In the genomic region with DNA sequence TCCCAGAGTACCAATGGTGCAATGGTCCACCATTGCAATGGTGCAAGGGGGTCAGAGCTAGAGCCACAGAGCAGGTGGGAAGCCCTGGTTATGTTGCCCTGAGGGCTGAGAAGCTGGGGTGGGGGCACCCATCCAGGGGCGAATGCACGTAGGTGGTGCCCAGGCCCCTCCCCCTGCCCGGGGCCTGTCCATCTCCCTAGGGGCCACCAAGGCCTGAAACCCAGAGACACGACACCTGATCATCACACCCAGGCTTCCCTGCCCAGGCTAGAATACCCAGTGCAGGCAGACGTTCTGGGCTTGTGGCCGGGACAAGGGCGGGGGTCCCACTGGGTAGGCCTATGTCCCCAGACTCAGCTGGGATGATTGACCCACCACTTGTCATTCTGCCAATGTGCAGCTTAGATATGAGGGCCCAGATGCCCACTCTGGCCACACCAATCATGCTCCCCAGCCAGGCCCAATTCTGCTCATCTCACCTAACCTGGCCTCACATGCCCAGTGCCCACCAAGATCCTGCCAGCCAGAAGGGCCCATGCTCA, we compare ENCODE assay signal across 24 cellular contexts.
"Had no signal": no experiment of that assay in that cellular context is flagged by ENCODE, and none has a peak within 500 bp of the region (broad histone marks: within the 10 kb centered on the region; RNA-seq: fewer than 3 reads in every experiment).

No MANE protein-coding gene starts in this region.

- ATAC-seq: left colon; left lung; pancreas; right cardiac atrium; sciatic nerve; stimulated activated memory B cell treated with anti-CD40 and anti-IgM and Interleukin-4, amounts not matched to agents 10 μg/mL and 1 μg/mL and 100 μg/mL, for 72 hours had no signal

- H3K4me3 ChIP-seq: left lung, lung, pancreas, prostate gland, skin epidermis, suprapubic skin, thoracic aorta, tibial artery, uterus had no signal

- H3K4me1 Mint-ChIP-seq: mesothelial cell of epicardium; natural killer cell; stimulated activated memory B cell treated with anti-CD40 and anti-IgM and Interleukin-4, amounts not matched to agents 10 μg/mL and 1 μg/mL and 100 μg/mL, for 72 hours had no signal

- H3K4me1 ChIP-seq: left lung, pancreas, prostate gland, suprapubic skin, tibial artery, uterus had no signal

- H3K27me3 ChIP-seq: pancreas, uterus had no signal

- H3K4me3 Mint-ChIP-seq: mesothelial cell of epicardium; naive B cell; natural killer cell; stimulated activated memory B cell treated with anti-CD40 and anti-IgM and Interleukin-4, amounts not matched to agents 10 μg/mL and 1 μg/mL and 100 μg/mL, for 72 hours had no signal

- H3K9me3 Mint-ChIP-seq: naive B cell; natural killer cell; stimulated activated memory B cell treated with anti-CD40 and anti-IgM and Interleukin-4, amounts not matched to agents 10 μg/mL and 1 μg/mL and 100 μg/mL, for 72 hours had no signal

- DNase-seq: hippocampal formation; left colon; mesendoderm; naive B cell; natural killer cell; nucleus accumbens; pancreas; retina; right cardiac atrium; stimulated activated CD4-positive, alpha-beta T cell treated with anti-CD3 and anti-CD28 coated beads, Interleukin-4, amount 100 ng/mL, for 24 hours; stimulated activated naive CD4-positive, alpha-beta T cell treated with Interleukin-2 at 50 U/mL for 16 hours; tibial artery; trophoblast cell; uterus had no signal

- H3K27ac Mint-ChIP-seq: mesothelial cell of epicardium; naive B cell; natural killer cell; stimulated activated memory B cell treated with anti-CD40 and anti-IgM and Interleukin-4, amounts not matched to agents 10 μg/mL and 1 μg/mL and 100 μg/mL, for 72 hours had no signal

- H3K27ac ChIP-seq: left lung, pancreas, prostate gland, skin epidermis, suprapubic skin, thoracic aorta, tibial artery, uterus had no signal

- H3K36me3 ChIP-seq: left lung, pancreas, prostate gland, suprapubic skin, thoracic aorta, tibial artery, uterus had no signal

- FAIRE-seq: keratinocyte, pancreas had no signal

- H3K9me3 ChIP-seq: left lung, pancreas, prostate gland, suprapubic skin, thoracic aorta, tibial artery, uterus had no signal
